Comparison of ENCODE assay signal across 1 cellular context in the genomic region with DNA sequence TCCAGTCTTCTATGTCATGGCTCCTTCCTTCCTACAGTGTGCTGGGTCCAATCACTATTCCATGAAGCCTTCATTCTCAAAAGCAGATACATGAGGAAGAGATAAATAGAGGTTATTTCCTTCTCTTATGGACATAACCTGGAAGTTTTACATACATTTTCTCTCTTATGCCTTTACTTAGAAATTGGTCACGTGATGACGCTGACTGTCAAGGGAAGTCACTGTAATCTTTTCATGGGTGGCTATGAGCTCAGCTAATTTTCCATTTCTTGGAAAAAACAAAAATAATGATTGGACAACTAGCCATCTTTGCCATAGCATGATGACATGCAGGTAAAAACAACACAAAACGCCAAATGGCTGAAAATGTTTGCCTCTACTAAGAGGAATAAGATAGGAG.
TF ChIP-seq lines count a peak whose summit lies in the region.

No MANE protein-coding gene starts in this region.

TF ChIP-seq in A549, 52 proteins besides CTCF, POLR2A, EP300 and RAD21 (continued from another document):
- TF ChIP-seq MAZ (IDR thresholded peaks at IDR 0.05; ENCODE audit: borderline replicate concordance, low read depth, low read length) = no peak
- TF ChIP-seq BHLHE40 (IDR thresholded peaks at IDR 0.05; ENCODE audit: low read depth, low read length) = no peak
- TF ChIP-seq HEYL (CRISPR knock-in tag; IDR thresholded peaks at IDR 0.05) = no peak
- TF ChIP-seq HOXA7 (CRISPR knock-in tag; IDR thresholded peaks at IDR 0.05) = no peak
- TF ChIP-seq HES2 (IDR thresholded peaks at IDR 0.05) = no peak
- TF ChIP-seq ZSCAN20 (CRISPR knock-in tag; IDR thresholded peaks at IDR 0.05) = no peak
- no peak for TF ChIP-seq PHF8 (IDR thresholded peaks at IDR 0.05; ENCODE audit: borderline replicate concordance, low read depth)
- no peak for TF ChIP-seq TP53 (CRISPR knock-in tag; IDR thresholded peaks at IDR 0.05)
- TF ChIP-seq CBX8 (IDR thresholded peaks at IDR 0.05) = no peak
- no peak for TF ChIP-seq HOXB5 (CRISPR knock-in tag; IDR thresholded peaks at IDR 0.05)
- TF ChIP-seq FOXS1 (CRISPR knock-in tag; IDR thresholded peaks at IDR 0.05) = no peak
- TF ChIP-seq CBX2 (IDR thresholded peaks at IDR 0.05; ENCODE audit: borderline replicate concordance, low read depth) = no peak
TF ChIP-seq in A549: peak in this region for 0.
